ENCODE assay signal across 7 cellular contexts in genomic region chrX:11787564-11787963, GRCh38. TPM values are rescaled to one million over a fixed set of nuclear protein-coding genes. Genes with fewer than 3 reads are reported as not detected.
A peak's percentile ranks its signal among the peaks of the same experiment; 100 is the strongest.
DNase-seq lines count a peak whose midpoint lies in the region; ATAC-seq and TF ChIP-seq lines count a peak whose summit lies in the region.

No MANE protein-coding gene starts in this region.

- DNase-seq in T follicular helper cell (ENCODE audit: low read depth): peak; percentile 51
- DNase-seq in amygdala (lab: John Stamatoyannopoulos, UW): peak in 52 of 56 donors; percentile 1 to 78 (median 34)
- DNase-seq in iPS DF 6.9 (ENCODE audit: low read depth, low spot score): peak; percentile 54
- peak; percentile 2 for DNase-seq in smooth muscle cell (lab: John Stamatoyannopoulos, UW; ENCODE audit: unreplicated experiment)
- no peak for DNase-seq in GM19240 (ENCODE audit: insufficient read length, low spot score)
- no peak for DNase-seq in NCI-H2107 treated with DMSO at 0.1 percent for 48 hours (lab: John Stamatoyannopoulos, UW; ENCODE audit: unreplicated experiment)

- no peaks in the 10 kb centered on the region for H3K27me3 ChIP-seq in iPS DF 6.9 (ENCODE audit: control insufficient read depth, insufficient read depth, low read length)
- H3K27me3 ChIP-seq in smooth muscle cell (ENCODE audit: low read depth): no peaks in the 10 kb centered on the region

- no peaks in the 10 kb centered on the region for H3F3A ChIP-seq in smooth muscle cell (ENCODE audit: low read depth)

- H3K9me3 ChIP-seq in iPS DF 6.9 (ENCODE audit: control insufficient read depth, insufficient read depth, low read length) (no peaks in the 10 kb centered on the region), smooth muscle cell (replicated peaks; ENCODE audit: low read depth) (no peaks in the 10 kb centered on the region)

- ATAC-seq in GM21367 (IDR thresholded peaks at IDR 0.05; ENCODE audit: unreplicated experiment): peak; percentile 62

- H3K4me2 ChIP-seq in smooth muscle cell: peak overlapping the region; percentile 49

- H3K9ac ChIP-seq in smooth muscle cell (ENCODE audit: low read depth): no peak overlapping the region

- H3K4me1 ChIP-seq in iPS DF 6.9 (ENCODE audit: control insufficient read depth, insufficient read depth, low read length): no peaks in the 10 kb centered on the region
- no peaks in the 10 kb centered on the region for H3K4me1 ChIP-seq in smooth muscle cell (ENCODE audit: low read depth)

- H4K20me1 ChIP-seq in smooth muscle cell (ENCODE audit: low read depth): no peaks in the 10 kb centered on the region

- H3K4me3 ChIP-seq in iPS DF 6.9 (ENCODE audit: low read length): no peak overlapping the region
- H3K4me3 ChIP-seq in smooth muscle cell: peak overlapping the region; percentile 28

- no peaks in the 10 kb centered on the region for H3K36me3 ChIP-seq in iPS DF 6.9 (ENCODE audit: control insufficient read depth, insufficient read depth, low read length)
- no peaks in the 10 kb centered on the region for H3K36me3 ChIP-seq in smooth muscle cell (ENCODE audit: low read depth)

- no CpG with 5 or more reads among the region's 18 CpGs for WGBS in iPS DF 6.9 (ENCODE audit: insufficient coverage, insufficient read length)
- 46% methylated on average over 18 of the region's 18 CpGs for WGBS in smooth muscle cell (ENCODE audit: low lambda C conversion rate)

- TF ChIP-seq CTCF in smooth muscle cell (IDR thresholded peaks at IDR 0.05; ENCODE audit: borderline replicate concordance, insufficient read depth, poor library complexity, severe bottlenecking): peak; percentile 48

- H3K27ac ChIP-seq in iPS DF 6.9 (ENCODE audit: low read length) (no peak overlapping the region), smooth muscle cell (ENCODE audit: low read depth) (no peak overlapping the region)

- H3K79me2 ChIP-seq in smooth muscle cell (ENCODE audit: low read depth): no peaks in the 10 kb centered on the region

- peak overlapping the region; percentile 69 for H2AFZ ChIP-seq in smooth muscle cell (ENCODE audit: low read depth)

RNA-seq across cellular contexts. Expression of gene MSL3, which starts 29.5 kb away (rescaled TPM):
- total RNA-seq in smooth muscle cell: 25.4 and 48.1 TPM in 2 replicates
- polyA plus RNA-seq in smooth muscle cell: 14.4 and 15.7 TPM in 2 replicates

Comparison
In these comparisons a context has a peak if more than half of its experiments do, and no peak if none do; other contexts are left out.
1. DNase-seq: peak in T follicular helper cell (single experiment), amygdala (52 of 56), iPS DF 6.9 (single experiment) and smooth muscle cell (single experiment); none in GM19240 (single experiment) and NCI-H2107 treated with DMSO at 0.1 percent for 48 hours (single experiment).